ENCODE assay signal across 10 cellular contexts in genomic region chr15:34365073-34365825, GRCh38. TPM values are rescaled to one million over a fixed set of nuclear protein-coding genes. Genes with fewer than 3 reads are reported as not detected.
DNase-seq lines count a peak whose midpoint lies in the region; ATAC-seq, FAIRE-seq and TF ChIP-seq lines count a peak whose summit lies in the region.
"Had no signal": no experiment of that assay in that cellular context is flagged by ENCODE, and none has a peak within 500 bp of the region (broad histone marks: within the 10 kb centered on the region; RNA-seq: fewer than 3 reads in every experiment).

No MANE protein-coding gene starts in this region.

- H3K36me3 Mint-ChIP-seq in activated naive CD8-positive, alpha-beta T cell treated with anti-CD3 and anti-CD28 coated beads, Interleukin-2, amount 50 U/mL, for 24 hours (ENCODE audit: low read depth), result peaks cover 17% of the 10 kb centered on the region

- H3K9me2 ChIP-seq in HCT116 (ENCODE audit: insufficient read depth), result no peaks in the 10 kb centered on the region

- H3K27me3 ChIP-seq in HCT116 (ENCODE audit: insufficient read depth, low read length) (no peaks in the 10 kb centered on the region), keratinocyte (ENCODE audit: control insufficient read depth, extremely low read depth, insufficient read depth, low read length) (no peaks in the 10 kb centered on the region)

- peak overlapping the region; percentile 98 for H3K4me3 Mint-ChIP-seq in activated naive CD8-positive, alpha-beta T cell treated with anti-CD3 and anti-CD28 coated beads, Interleukin-2, amount 50 U/mL, for 24 hours

- H3K36me3 ChIP-seq in HCT116 (ENCODE audit: control insufficient read depth in 1 of 2, insufficient read depth in 2 of 2, low read length in 2 of 2), result peaks cover 13 to 22% of the 10 kb centered on the region in 2 experiments; a peak in 2 of 4 replicates
- peaks cover 12 to 38% of the 10 kb centered on the region in 2 experiments for H3K36me3 ChIP-seq in keratinocyte (ENCODE audit: control insufficient read depth in 2 of 2, extremely low read depth in 1 of 2, insufficient read depth in 2 of 2, low read length in 2 of 2)

- TF ChIP-seq CTCF in AG09309 (IDR thresholded peaks at IDR 0.05; ENCODE audit: control insufficient read depth, insufficient read depth, low read depth, low read length, missing control alignments) (no peak), HCT116 (IDR thresholded peaks at IDR 0.05 in 2 of 3, conservative IDR thresholded peaks at IDR 0.05 in 1 of 3; ENCODE audit: borderline replicate concordance in 1 of 3, insufficient read depth in 1 of 3, low read depth in 2 of 3, low read length in 2 of 3) (no peak), keratinocyte (optimal IDR thresholded peaks at IDR 0.05 in 1 of 3, IDR thresholded peaks at IDR 0.05 in 1 of 3, conservative IDR thresholded peaks at IDR 0.05 in 1 of 3; ENCODE audit: extremely low read depth in 1 of 3, insufficient read depth in 2 of 3, low read length in 3 of 3) (no peak)

- intact Hi-C loops in HCT116 (cut with micrococcal nuclease), result loop anchor here (10.0 kb wide), 3 partner anchors 50 to 300 kb away; partner anchors contain the start of gene EMC4

- H3K9me3 ChIP-seq in HCT116 (ENCODE audit: control insufficient read depth in 1 of 2, insufficient read depth in 1 of 2, low read depth in 1 of 2, low read length in 2 of 2), result no peaks in the 10 kb centered on the region
- no peaks in the 10 kb centered on the region for H3K9me3 ChIP-seq in keratinocyte (ENCODE audit: control insufficient read depth, low read depth, low read length)

- TF ChIP-seq POLR2A in HCT116 (IDR thresholded peaks at IDR 0.05; ENCODE audit: borderline replicate concordance, extremely low read depth, insufficient read depth, insufficient read length), result no peak

- ATAC-seq in HCT116 (no peak), HG02938 (IDR thresholded peaks at IDR 0.05; ENCODE audit: unreplicated experiment) (no peak), GM21526 (IDR thresholded peaks at IDR 0.05; ENCODE audit: low FRiP score, unreplicated experiment) (no peak), GM19467 (IDR thresholded peaks at IDR 0.05; ENCODE audit: unreplicated experiment) (no peak)
- no peak for ATAC-seq in activated naive CD8-positive, alpha-beta T cell treated with anti-CD3 and anti-CD28 coated beads, Interleukin-2, amount 50 U/mL, for 24 hours

- CTCF ChIA-PET in HCT116 (lab: Charles Lee), result interaction anchor here (0.8 to 1.4 kb wide), 3 partner anchors 22 to 255 kb away, joined by 3 to 4 read pairs (median 3); partner anchors contain the start of genes NOP10 and NUTM1

- peaks cover 38% of the 10 kb centered on the region for H3K4me1 Mint-ChIP-seq in activated naive CD8-positive, alpha-beta T cell treated with anti-CD3 and anti-CD28 coated beads, Interleukin-2, amount 50 U/mL, for 24 hours

- H3K4me1 ChIP-seq in HCT116 (ENCODE audit: control insufficient read depth in 1 of 2, insufficient read depth in 2 of 2, low read length in 2 of 2) (peaks cover 21 to 42% of the 10 kb centered on the region in 2 experiments), keratinocyte (ENCODE audit: control insufficient read depth, extremely low read depth, insufficient read depth, low read length) (peaks cover 24% of the 10 kb centered on the region)

- H3K9ac ChIP-seq in HCT116 (ENCODE audit: low read length) (0 out of 2 replicates have a peak overlapping the region, but pooled peaks have one; percentile 86), keratinocyte (ENCODE audit: control insufficient read depth, extremely low read depth, insufficient read depth, low read length) (no peak overlapping the region)

- H3K9me3 Mint-ChIP-seq in activated naive CD8-positive, alpha-beta T cell treated with anti-CD3 and anti-CD28 coated beads, Interleukin-2, amount 50 U/mL, for 24 hours, result no peaks in the 10 kb centered on the region

- dilution Hi-C loops in keratinocyte (cut with MboI; ENCODE audit: extremely low pct_ligation_motif_present, low sequenced_read_pairs), result no loop called here

- POLR2A ChIA-PET in HCT116 (lab: Charles Lee), result interaction anchor here (1.2 to 1.7 kb wide), 2 partner anchors 22 to 27 kb away, joined by 4 to 5 read pairs; partner anchors contain the start of genes NOP10, NUTM1 and SLC12A6

- no peak overlapping the region for H3K27ac ChIP-seq in HCT116 (ENCODE audit: low read depth, low read length)
- no peak overlapping the region for H3K27ac ChIP-seq in keratinocyte (ENCODE audit: control insufficient read depth, insufficient read depth, low read length)

- no peak for DNase-seq in AG09309 (ENCODE audit: low read depth)
- no peak for DNase-seq in HCT116 (ENCODE audit: low read depth, low spot score)
- DNase-seq in activated naive CD8-positive, alpha-beta T cell treated with anti-CD3 and anti-CD28 coated beads, Interleukin-2, amount 50 U/mL, for 24 hours, result no peak
- DNase-seq in keratinocyte (ENCODE audit: low read depth, low spot score), result no peak
- no peak for DNase-seq in NOMO-1 (lab: John Stamatoyannopoulos, UW; ENCODE audit: unreplicated experiment in 2 of 2)
- DNase-seq: NCI-H524 treated with DMSO at 0.1 percent for 48 hours had no signal

- no peak for TF ChIP-seq RAD21 in HCT116 (IDR thresholded peaks at IDR 0.05; ENCODE audit: low read depth)

- peak overlapping the region; percentile 31 for H3K27ac Mint-ChIP-seq in activated naive CD8-positive, alpha-beta T cell treated with anti-CD3 and anti-CD28 coated beads, Interleukin-2, amount 50 U/mL, for 24 hours

- H3K4me3 ChIP-seq in AG09309 (ENCODE audit: control insufficient read depth, low read depth, low read length) (peak overlapping the region; percentile 87; the same call in 1 of the 2 replicates), HCT116 (replicated peaks in 1 of 2; ENCODE audit: low read depth in 1 of 2, low read length in 2 of 2) (peak overlapping the region in 1 of 2 experiments; percentile 98; a peak in 2 of 4 replicates), keratinocyte (ENCODE audit: control insufficient read depth in 2 of 3, extremely low read depth in 1 of 3, insufficient read depth in 2 of 3, low read depth in 1 of 3, low read length in 3 of 3) (peak overlapping the region in 2 of 3 experiments; percentile 80 to 90)

- peak overlapping the region; percentile 72 for H3K4me2 ChIP-seq in HCT116 (ENCODE audit: low read length)
- H3K4me2 ChIP-seq in keratinocyte (ENCODE audit: control insufficient read depth, extremely low read depth, insufficient read depth, low read depth, low read length), result peak overlapping the region; percentile 66

- H4K20me1 ChIP-seq in HCT116 (ENCODE audit: insufficient read depth) (no peaks in the 10 kb centered on the region; the same call in 1 of the 2 replicates), keratinocyte (ENCODE audit: control insufficient read depth, extremely low read depth, insufficient read depth, low read length) (peaks cover 3% of the 10 kb centered on the region)

- H3K27me3 Mint-ChIP-seq in activated naive CD8-positive, alpha-beta T cell treated with anti-CD3 and anti-CD28 coated beads, Interleukin-2, amount 50 U/mL, for 24 hours, result no peaks in the 10 kb centered on the region

- RAD21 ChIA-PET in HCT116 (lab: Charles Lee; ENCODE audit: low non-redundant PET in 1 of 2, low total read pairs in 2 of 2, uncharacterized antibody in 2 of 2, unreplicated experiment in 2 of 2), result no interaction called here

- peaks cover 6% of the 10 kb centered on the region for H3K9me1 ChIP-seq in keratinocyte (ENCODE audit: control insufficient read depth, extremely low read depth, insufficient read depth, low read length)

- H2AFZ ChIP-seq in HCT116 (ENCODE audit: low read depth, low read length, poor library complexity, severe bottlenecking), result no peak overlapping the region
- H2AFZ ChIP-seq in keratinocyte (ENCODE audit: control insufficient read depth, low read length), result no peak overlapping the region

- H3K79me2 ChIP-seq in HCT116 (ENCODE audit: insufficient read depth, low read length), result peaks cover 21% of the 10 kb centered on the region
- peaks cover 24% of the 10 kb centered on the region for H3K79me2 ChIP-seq in keratinocyte (ENCODE audit: control insufficient read depth, insufficient read depth, low read length)

- no TSS peak for BruUV-seq in HCT116 (replicated peaks; lab: Mats Ljungman, UMichigan)

- FAIRE-seq in keratinocyte (lab: Jason Lieb, UNC), result no peak

RNA-seq across cellular contexts. Expression of gene LPCAT4, which starts 1.7 kb away (rescaled TPM):
- total RNA-seq in HCT116 (2021; ENCODE audit: unreplicated experiment), result 77.1 TPM
- 63.7 and 68.1 TPM in 2 replicates for polyA plus RNA-seq in HCT116 (2012)
- 43.3 to 61.3 TPM (median 53.6 TPM) in 3 replicates for polyA plus RNA-seq in keratinocyte
- 14.8 TPM for polyA plus RNA-seq in keratinocyte (2011; ENCODE audit: low read depth)
- polyA plus RNA-seq in keratinocyte (2011; cell fraction: cytosol; rRNA removed), result 28.7 and 40.6 TPM in 2 replicates
- polyA plus RNA-seq in keratinocyte (2011; cell fraction: nucleus; rRNA removed), result 166 and 200 TPM in 2 replicates
- 29.2 and 35.2 TPM in 2 replicates for polyA plus RNA-seq in keratinocyte (2012; ENCODE audit: low replicate concordance)
- polyA minus RNA-seq in keratinocyte, result 45.4 to 55.4 TPM (median 45.6 TPM) in 3 replicates
- 34.0 TPM for polyA minus RNA-seq in keratinocyte (2011; cell fraction: cytosol; rRNA and poly(A)+ RNA removed)
- 22.7 and 41.8 TPM in 2 replicates for polyA minus RNA-seq in keratinocyte (2011; cell fraction: nucleus; rRNA and poly(A)+ RNA removed)

RNA-seq across cellular contexts. Expression of gene NUTM1, which starts 22.1 kb away (rescaled TPM):
- total RNA-seq in HCT116 (2021; ENCODE audit: unreplicated experiment), result 0.07 TPM
- 0.10 and 0.13 TPM in 2 replicates for polyA plus RNA-seq in HCT116 (2012)
- not detected in 3 replicates for polyA plus RNA-seq in keratinocyte
- polyA plus RNA-seq in keratinocyte (2011; ENCODE audit: low read depth), result not detected
- polyA plus RNA-seq in keratinocyte (2011; cell fraction: cytosol; rRNA removed), result not detected in 2 replicates
- not detected in 2 replicates for polyA plus RNA-seq in keratinocyte (2011; cell fraction: nucleus; rRNA removed)
- not detected in 2 replicates for polyA plus RNA-seq in keratinocyte (2012; ENCODE audit: low replicate concordance)
- not detected in 3 replicates for polyA minus RNA-seq in keratinocyte
- polyA minus RNA-seq in keratinocyte (2011; cell fraction: cytosol; rRNA and poly(A)+ RNA removed), result not detected
- polyA minus RNA-seq in keratinocyte (2011; cell fraction: nucleus; rRNA and poly(A)+ RNA removed), result not detected in 2 replicates
- total RNA-seq: glomerular endothelial cell had no signal

RNA-seq across cellular contexts. Expression of gene NOP10, which starts 22.3 kb away (rescaled TPM):
- 216 TPM for total RNA-seq in HCT116 (2021; ENCODE audit: unreplicated experiment)
- 284 and 383 TPM in 2 replicates for polyA plus RNA-seq in HCT116 (2012)
- 492 to 969 TPM (median 663 TPM) in 3 replicates for polyA plus RNA-seq in keratinocyte
- polyA plus RNA-seq in keratinocyte (2011; ENCODE audit: low read depth), result 49.5 TPM
- polyA plus RNA-seq in keratinocyte (2011; cell fraction: cytosol; rRNA removed), result 779 and 1,057 TPM in 2 replicates
- 352 and 411 TPM in 2 replicates for polyA plus RNA-seq in keratinocyte (2011; cell fraction: nucleus; rRNA removed)
- 450 and 453 TPM in 2 replicates for polyA plus RNA-seq in keratinocyte (2012; ENCODE audit: low replicate concordance)
- polyA minus RNA-seq in keratinocyte, result 239 to 355 TPM (median 293 TPM) in 3 replicates
- 184 TPM for polyA minus RNA-seq in keratinocyte (2011; cell fraction: cytosol; rRNA and poly(A)+ RNA removed)
- 45.8 and 53.9 TPM in 2 replicates for polyA minus RNA-seq in keratinocyte (2011; cell fraction: nucleus; rRNA and poly(A)+ RNA removed)

RNA-seq across cellular contexts. Expression of gene SLC12A6, which starts 27.7 kb away (rescaled TPM):
- 15.1 TPM for total RNA-seq in HCT116 (2021; ENCODE audit: unreplicated experiment)
- 10.0 and 11.5 TPM in 2 replicates for polyA plus RNA-seq in HCT116 (2012)
- 12.7 to 31.7 TPM (median 24.3 TPM) in 3 replicates for polyA plus RNA-seq in keratinocyte
- polyA plus RNA-seq in keratinocyte (2011; ENCODE audit: low read depth), result 13.4 TPM
- polyA plus RNA-seq in keratinocyte (2011; cell fraction: cytosol; rRNA removed), result 6.2 and 8.9 TPM in 2 replicates
- polyA plus RNA-seq in keratinocyte (2011; cell fraction: nucleus; rRNA removed), result 54.9 and 60.8 TPM in 2 replicates
- 7.7 and 10.5 TPM in 2 replicates for polyA plus RNA-seq in keratinocyte (2012; ENCODE audit: low replicate concordance)
- polyA minus RNA-seq in keratinocyte, result 24.3 to 93.1 TPM (median 74.0 TPM) in 3 replicates
- polyA minus RNA-seq in keratinocyte (2011; cell fraction: cytosol; rRNA and poly(A)+ RNA removed), result 13.8 TPM
- polyA minus RNA-seq in keratinocyte (2011; cell fraction: nucleus; rRNA and poly(A)+ RNA removed), result 75.1 and 124 TPM in 2 replicates
